In genomic region chr17:82055023-82055964, GRCh38 we compare ENCODE assay signal across 20 cellular contexts. TPM values are rescaled to one million over a fixed set of nuclear protein-coding genes. Genes with fewer than 3 reads are reported as not detected.
DNase-seq lines count a peak whose midpoint lies in the region; ATAC-seq and TF ChIP-seq lines count a peak whose summit lies in the region.
"Had no signal": no experiment of that assay in that cellular context is flagged by ENCODE, and none has a peak within 500 bp of the region (broad histone marks: within the 10 kb centered on the region; RNA-seq: fewer than 3 reads in every experiment).

No MANE protein-coding gene starts in this region.

- H3K4me2 ChIP-seq in neuronal stem cell (ENCODE audit: insufficient read depth, low read length, poor library complexity, severe bottlenecking) = no peak overlapping the region

- no peak overlapping the region for H2BK15ac ChIP-seq in neuronal stem cell (ENCODE audit: low read length)

- H3K18ac ChIP-seq in neuronal stem cell (ENCODE audit: low read length) = peak overlapping the region; percentile 17

- H3K4me1 ChIP-seq in neuronal stem cell (ENCODE audit: control insufficient read depth in 2 of 2, insufficient read depth in 1 of 2, low read depth in 1 of 2, low read length in 2 of 2) (peaks cover 7% of the 10 kb centered on the region in 2 donors), tibial nerve (peaks cover 3 to 39% (median 18%) of the 10 kb centered on the region in 4 donors)
- H3K4me1 ChIP-seq: parathyroid adenoma had no signal

- H3K9ac ChIP-seq in neuronal stem cell (ENCODE audit: low read depth, low read length, poor library complexity) = peak overlapping the region; percentile 70
- H3K9ac ChIP-seq: parathyroid adenoma had no signal

- no peaks in the 10 kb centered on the region for H3K27me3 Mint-ChIP-seq in activated T-cell treated with anti-CD3 and anti-CD28 coated beads, Interleukin-2, amount 50 U/mL, for 24 hours
- H3K27me3 Mint-ChIP-seq in activated T-cell treated with anti-CD3 and anti-CD28 coated beads, Interleukin-2, amount 50 U/mL, for 72 hours (ENCODE audit: low read depth) = no peaks in the 10 kb centered on the region
- no peaks in the 10 kb centered on the region for H3K27me3 Mint-ChIP-seq in activated T-helper 2 cell treated with anti-CD3 and anti-CD28 coated beads, Interferon-gamma antibody, Interleukin-2, Interleukin-4, amounts not matched to agents 10 μg/mL and 5 μg/mL and 100 μg/mL, durations not matched to agents 14 hours and 24 hours and 36 hours (ENCODE audit: low read depth)
- H3K27me3 Mint-ChIP-seq: activated naive CD4-positive, alpha-beta T cell treated with anti-CD3 and anti-CD28 coated beads, Interleukin-2, amount 50 U/mL, for 24 hours; stimulated activated memory B cell treated with anti-CD40 and anti-IgM and Interleukin-4, amounts not matched to agents 10 μg/mL and 1 μg/mL and 100 μg/mL, for 72 hours had no signal

- TF ChIP-seq POLR2A in tibial nerve (IDR thresholded peaks at IDR 0.05) = no peak

- H3K9me3 ChIP-seq in neuronal stem cell (replicated peaks in 1 of 2; ENCODE audit: control insufficient read depth in 2 of 2, insufficient read depth in 1 of 2, low read depth in 1 of 2, low read length in 2 of 2) (no peaks in the 10 kb centered on the region), tibial nerve (no peaks in the 10 kb centered on the region)
- H3K9me3 ChIP-seq: right lobe of liver, thyroid gland had no signal

- no peak overlapping the region for H2AFZ ChIP-seq in neuronal stem cell (ENCODE audit: low read length)
- H2AFZ ChIP-seq: parathyroid adenoma had no signal

- no peak for TF ChIP-seq EP300 in tibial nerve (IDR thresholded peaks at IDR 0.05)

- no peak overlapping the region for H3K14ac ChIP-seq in neuronal stem cell (ENCODE audit: low read length)

- H3K79me1 ChIP-seq in neuronal stem cell (ENCODE audit: low read depth, low read length) = peaks cover 17% of the 10 kb centered on the region

- H4K91ac ChIP-seq in neuronal stem cell (ENCODE audit: low read depth, low read length, poor library complexity) = no peak overlapping the region

- H2BK120ac ChIP-seq in neuronal stem cell (ENCODE audit: low read depth, low read length) = no peak overlapping the region

- WGBS in neuronal stem cell (ENCODE audit: extremely low coverage in 2 of 2, insufficient read length in 2 of 2, insufficient replicate concordance in 1 of 2), 2 donors = no CpG with 5 or more reads among the region's 26 CpGs
- 80 to 83% methylated on average over 21 to 22 of the region's 26 CpGs for WGBS in tibial nerve, 2 donors

- H4K8ac ChIP-seq in neuronal stem cell (ENCODE audit: low read depth, low read length) = peak overlapping the region; percentile 65

- no peak overlapping the region for H3K4me3 Mint-ChIP-seq in activated T-cell treated with anti-CD3 and anti-CD28 coated beads, Interleukin-2, amount 50 U/mL, for 24 hours
- peak overlapping the region in 1 of 2 donors; percentile 17 for H3K4me3 Mint-ChIP-seq in activated T-cell treated with anti-CD3 and anti-CD28 coated beads, Interleukin-2, amount 50 U/mL, for 72 hours
- peak overlapping the region; percentile 39 for H3K4me3 Mint-ChIP-seq in activated T-helper 2 cell treated with anti-CD3 and anti-CD28 coated beads, Interferon-gamma antibody, Interleukin-2, Interleukin-4, amounts not matched to agents 10 μg/mL and 5 μg/mL and 100 μg/mL, durations not matched to agents 14 hours and 24 hours and 36 hours (ENCODE audit: low read depth)
- H3K4me3 Mint-ChIP-seq: activated naive CD4-positive, alpha-beta T cell treated with anti-CD3 and anti-CD28 coated beads, Interleukin-2, amount 50 U/mL, for 24 hours; stimulated activated memory B cell treated with anti-CD40 and anti-IgM and Interleukin-4, amounts not matched to agents 10 μg/mL and 1 μg/mL and 100 μg/mL, for 72 hours had no signal

- no peak overlapping the region for H2BK12ac ChIP-seq in neuronal stem cell (ENCODE audit: low read length)

- intact Hi-C loops in activated T-helper 2 cell treated with anti-CD3 and anti-CD28 coated beads, Interferon-gamma antibody, Interleukin-2, Interleukin-4, amounts not matched to agents 10 μg/mL and 5 μg/mL and 100 μg/mL, durations not matched to agents 14 hours and 24 hours and 36 hours (cut with micrococcal nuclease) = no loop called here

- no peak for TF ChIP-seq CTCF in GM06990 (IDR thresholded peaks at IDR 0.05; ENCODE audit: insufficient read depth, low read length, poor library complexity, severe bottlenecking)
- TF ChIP-seq CTCF in tibial nerve (IDR thresholded peaks at IDR 0.05) = no peak

- no peak overlapping the region for H3K4me3 ChIP-seq in GM06990 (replicated peaks; ENCODE audit: low read depth, low read length)
- H3K4me3 ChIP-seq in neuronal stem cell (ENCODE audit: low read length in 2 of 2) = no peak overlapping the region
- no peak overlapping the region for H3K4me3 ChIP-seq in tibial nerve
- H3K4me3 ChIP-seq: right lobe of liver, thyroid gland had no signal

- peak overlapping the region; percentile 47 for H3K27ac Mint-ChIP-seq in activated T-cell treated with anti-CD3 and anti-CD28 coated beads, Interleukin-2, amount 50 U/mL, for 24 hours
- no peak overlapping the region for H3K27ac Mint-ChIP-seq in activated T-cell treated with anti-CD3 and anti-CD28 coated beads, Interleukin-2, amount 50 U/mL, for 72 hours
- no peak overlapping the region for H3K27ac Mint-ChIP-seq in activated T-helper 2 cell treated with anti-CD3 and anti-CD28 coated beads, Interferon-gamma antibody, Interleukin-2, Interleukin-4, amounts not matched to agents 10 μg/mL and 5 μg/mL and 100 μg/mL, durations not matched to agents 14 hours and 24 hours and 36 hours
- H3K27ac Mint-ChIP-seq: activated naive CD4-positive, alpha-beta T cell treated with anti-CD3 and anti-CD28 coated beads, Interleukin-2, amount 50 U/mL, for 24 hours; H9; stimulated activated memory B cell treated with anti-CD40 and anti-IgM and Interleukin-4, amounts not matched to agents 10 μg/mL and 1 μg/mL and 100 μg/mL, for 72 hours had no signal

- H3K36me3 Mint-ChIP-seq in activated T-cell treated with anti-CD3 and anti-CD28 coated beads, Interleukin-2, amount 50 U/mL, for 24 hours (ENCODE audit: low read depth) = peaks cover 69% of the 10 kb centered on the region
- peaks cover 0 to 2% of the 10 kb centered on the region in 2 donors for H3K36me3 Mint-ChIP-seq in activated T-cell treated with anti-CD3 and anti-CD28 coated beads, Interleukin-2, amount 50 U/mL, for 72 hours (ENCODE audit: insufficient read depth in 2 of 2)
- H3K36me3 Mint-ChIP-seq in activated T-helper 2 cell treated with anti-CD3 and anti-CD28 coated beads, Interferon-gamma antibody, Interleukin-2, Interleukin-4, amounts not matched to agents 10 μg/mL and 5 μg/mL and 100 μg/mL, durations not matched to agents 14 hours and 24 hours and 36 hours (ENCODE audit: low read depth) = peaks cover 22% of the 10 kb centered on the region
- H3K36me3 Mint-ChIP-seq: activated naive CD4-positive, alpha-beta T cell treated with anti-CD3 and anti-CD28 coated beads, Interleukin-2, amount 50 U/mL, for 24 hours had no signal

- H3K36me3 ChIP-seq in GM06990 (ENCODE audit: control insufficient read depth, insufficient read depth, low read length) (peaks cover 34% of the 10 kb centered on the region), neuronal stem cell (replicated peaks in 1 of 2; ENCODE audit: control insufficient read depth in 2 of 2, insufficient read depth in 2 of 2, low read length in 2 of 2) (peaks cover 51 to 76% of the 10 kb centered on the region in 2 donors), tibial nerve (peaks cover 0 to 76% (median 32%) of the 10 kb centered on the region in 3 donors)

- no peak overlapping the region for H3K4ac ChIP-seq in neuronal stem cell (ENCODE audit: low read length)

- H3K9me3 Mint-ChIP-seq in activated T-cell treated with anti-CD3 and anti-CD28 coated beads, Interleukin-2, amount 50 U/mL, for 24 hours = no peaks in the 10 kb centered on the region
- no peaks in the 10 kb centered on the region for H3K9me3 Mint-ChIP-seq in activated T-cell treated with anti-CD3 and anti-CD28 coated beads, Interleukin-2, amount 50 U/mL, for 72 hours
- H3K9me3 Mint-ChIP-seq in activated T-helper 2 cell treated with anti-CD3 and anti-CD28 coated beads, Interferon-gamma antibody, Interleukin-2, Interleukin-4, amounts not matched to agents 10 μg/mL and 5 μg/mL and 100 μg/mL, durations not matched to agents 14 hours and 24 hours and 36 hours = no peaks in the 10 kb centered on the region
- H3K9me3 Mint-ChIP-seq: activated naive CD4-positive, alpha-beta T cell treated with anti-CD3 and anti-CD28 coated beads, Interleukin-2, amount 50 U/mL, for 24 hours; H9; stimulated activated memory B cell treated with anti-CD40 and anti-IgM and Interleukin-4, amounts not matched to agents 10 μg/mL and 1 μg/mL and 100 μg/mL, for 72 hours had no signal

- peaks cover 21% of the 10 kb centered on the region for H3K4me1 Mint-ChIP-seq in activated T-cell treated with anti-CD3 and anti-CD28 coated beads, Interleukin-2, amount 50 U/mL, for 24 hours (ENCODE audit: low read depth)
- peaks cover 19% of the 10 kb centered on the region for H3K4me1 Mint-ChIP-seq in activated T-cell treated with anti-CD3 and anti-CD28 coated beads, Interleukin-2, amount 50 U/mL, for 72 hours (ENCODE audit: low read depth)
- peaks cover 3% of the 10 kb centered on the region for H3K4me1 Mint-ChIP-seq in activated T-helper 2 cell treated with anti-CD3 and anti-CD28 coated beads, Interferon-gamma antibody, Interleukin-2, Interleukin-4, amounts not matched to agents 10 μg/mL and 5 μg/mL and 100 μg/mL, durations not matched to agents 14 hours and 24 hours and 36 hours (ENCODE audit: low read depth)

- H2AK5ac ChIP-seq in neuronal stem cell (ENCODE audit: low read depth, low read length) = no peak overlapping the region

- DNase-seq in activated T-cell treated with anti-CD3 and anti-CD28 coated beads, Interleukin-2, amount 50 U/mL, for 24 hours = no peak
- no peak for DNase-seq in activated T-cell treated with anti-CD3 and anti-CD28 coated beads, Interleukin-2, amount 50 U/mL, for 72 hours
- DNase-seq in GM06990 (ENCODE audit: extremely low read depth, insufficient read length) = peak; percentile 15
- no peak for DNase-seq in activated T-helper 2 cell treated with anti-CD3 and anti-CD28 coated beads, Interferon-gamma antibody, Interleukin-2, Interleukin-4, amounts not matched to agents 10 μg/mL and 5 μg/mL and 100 μg/mL, durations not matched to agents 14 hours and 24 hours and 36 hours (ENCODE audit: low spot score)
- DNase-seq in neuronal stem cell (ENCODE audit: low spot score) = no peak
- DNase-seq in tibial nerve (ENCODE audit: low spot score in 2 of 2) = no peak
- DNase-seq: activated CD4-positive, alpha-beta T cell treated with anti-CD3 and anti-CD28 coated beads, Interleukin-2, amount 50 U/mL, for 4 hours; activated T-cell treated with anti-CD3 and anti-CD28 coated beads, Interleukin-2, amount 50 U/mL, for 48 hours; DMS153; H9; NCI-H1436; NCI-H524 treated with DMSO at 0.1 percent for 48 hours; thyroid gland had no signal

- no peak for ATAC-seq in activated T-cell treated with anti-CD3 and anti-CD28 coated beads, Interleukin-2, amount 50 U/mL, for 72 hours (replicated peaks in 1 of 2)
- ATAC-seq in HG03045 (IDR thresholded peaks at IDR 0.05; ENCODE audit: unreplicated experiment) (no peak), GM21619 (IDR thresholded peaks at IDR 0.05; ENCODE audit: unreplicated experiment) (no peak)
- ATAC-seq: esophagus mucosa; right lobe of liver; stimulated activated memory B cell treated with anti-CD40 and anti-IgM and Interleukin-4, amounts not matched to agents 10 μg/mL and 1 μg/mL and 100 μg/mL, for 72 hours had no signal

- H3K27ac ChIP-seq in neuronal stem cell (replicated peaks; ENCODE audit: low read length) = no peak overlapping the region
- no peak overlapping the region for H3K27ac ChIP-seq in tibial nerve
- H3K27ac ChIP-seq: parathyroid adenoma, right lobe of liver, thyroid gland had no signal

- H3K23ac ChIP-seq in neuronal stem cell (ENCODE audit: low read depth, low read length, poor library complexity) = peak overlapping the region; percentile 73

- H2BK5ac ChIP-seq in neuronal stem cell (ENCODE audit: low read length) = peak overlapping the region; percentile 24

- H3K27me3 ChIP-seq in GM06990 (replicated peaks; ENCODE audit: control insufficient read depth, insufficient read depth, low read length) (no peaks in the 10 kb centered on the region), neuronal stem cell (ENCODE audit: control insufficient read depth in 3 of 3, insufficient read depth in 3 of 3, low read depth in 1 of 3, low read length in 3 of 3) (no peaks in the 10 kb centered on the region), tibial nerve (no peaks in the 10 kb centered on the region)
- H3K27me3 ChIP-seq: right lobe of liver, thyroid gland had no signal

RNA-seq across cellular contexts. Expression of gene GPS1, which starts 3.6 kb away (rescaled TPM):
- 10 to 100 TPM; 55.1 to 73.5 TPM for total RNA-seq in activated T-cell treated with anti-CD3 and anti-CD28 coated beads, Interleukin-2, amount 50 U/mL, for 72 hours
- 103 TPM in 2 replicates for total RNA-seq in activated T-helper 2 cell treated with anti-CD3 and anti-CD28 coated beads, Interferon-gamma antibody, Interleukin-2, Interleukin-4, amounts not matched to agents 10 μg/mL and 5 μg/mL and 100 μg/mL, durations not matched to agents 14 hours and 24 hours and 36 hours
- polyA plus RNA-seq in neuronal stem cell (2013, experiment 1 of 2) = 67.9 TPM
- 66.6 TPM for polyA plus RNA-seq in neuronal stem cell (2013, experiment 2 of 2)
- 100 to 1,000 TPM in 2 of 4 donors, 10 to 100 TPM in 2; 74.9 to 134 (median 92.9) TPM for total RNA-seq in tibial nerve

RNA-seq across cellular contexts. Expression of gene RFNG, which starts 3.7 kb away (rescaled TPM):
- total RNA-seq in activated T-cell treated with anti-CD3 and anti-CD28 coated beads, Interleukin-2, amount 50 U/mL, for 72 hours = 10 to 100 TPM; 31.0 to 42.2 TPM
- 21.8 and 21.9 TPM in 2 replicates for total RNA-seq in activated T-helper 2 cell treated with anti-CD3 and anti-CD28 coated beads, Interferon-gamma antibody, Interleukin-2, Interleukin-4, amounts not matched to agents 10 μg/mL and 5 μg/mL and 100 μg/mL, durations not matched to agents 14 hours and 24 hours and 36 hours
- 25.7 TPM for polyA plus RNA-seq in neuronal stem cell (2013, experiment 1 of 2)
- polyA plus RNA-seq in neuronal stem cell (2013, experiment 2 of 2) = 26.2 TPM
- total RNA-seq in tibial nerve = 10 to 100 TPM; 43.5 to 70.2 (median 64.4) TPM

RNA-seq across cellular contexts. Expression of gene DUS1L, which starts 10.3 kb away (rescaled TPM):
- total RNA-seq in activated T-cell treated with anti-CD3 and anti-CD28 coated beads, Interleukin-2, amount 50 U/mL, for 72 hours = 100 to 1,000 TPM; 109 to 121 TPM
- total RNA-seq in activated T-helper 2 cell treated with anti-CD3 and anti-CD28 coated beads, Interferon-gamma antibody, Interleukin-2, Interleukin-4, amounts not matched to agents 10 μg/mL and 5 μg/mL and 100 μg/mL, durations not matched to agents 14 hours and 24 hours and 36 hours = 154 and 179 TPM in 2 replicates
- polyA plus RNA-seq in neuronal stem cell (2013, experiment 1 of 2) = 33.5 TPM
- polyA plus RNA-seq in neuronal stem cell (2013, experiment 2 of 2) = 31.8 TPM
- 100 to 1,000 TPM in 2 of 4 donors, 10 to 100 TPM in 2; 85.2 to 179 (median 106) TPM for total RNA-seq in tibial nerve

RNA-seq across cellular contexts. Expression of gene DCXR, which starts 17.8 kb away (rescaled TPM):
- 100 to 1,000 TPM; 114 to 125 TPM for total RNA-seq in activated T-cell treated with anti-CD3 and anti-CD28 coated beads, Interleukin-2, amount 50 U/mL, for 72 hours
- 138 and 145 TPM in 2 replicates for total RNA-seq in activated T-helper 2 cell treated with anti-CD3 and anti-CD28 coated beads, Interferon-gamma antibody, Interleukin-2, Interleukin-4, amounts not matched to agents 10 μg/mL and 5 μg/mL and 100 μg/mL, durations not matched to agents 14 hours and 24 hours and 36 hours
- polyA plus RNA-seq in neuronal stem cell (2013, experiment 1 of 2) = 72.9 TPM
- 72.2 TPM for polyA plus RNA-seq in neuronal stem cell (2013, experiment 2 of 2)
- 100 to 1,000 TPM; 236 to 347 (median 269) TPM for total RNA-seq in tibial nerve

RNA-seq across cellular contexts. Expression of gene RAC3, which starts 23.8 kb away (rescaled TPM):
- total RNA-seq in activated T-cell treated with anti-CD3 and anti-CD28 coated beads, Interleukin-2, amount 50 U/mL, for 72 hours = 10 to 100 TPM in 1 of 2 donors, 1 to 10 TPM in 1; 8.5 to 13.1 TPM
- 15.4 and 18.4 TPM in 2 replicates for total RNA-seq in activated T-helper 2 cell treated with anti-CD3 and anti-CD28 coated beads, Interferon-gamma antibody, Interleukin-2, Interleukin-4, amounts not matched to agents 10 μg/mL and 5 μg/mL and 100 μg/mL, durations not matched to agents 14 hours and 24 hours and 36 hours
- 61.3 TPM for polyA plus RNA-seq in neuronal stem cell (2013, experiment 1 of 2)
- 55.7 TPM for polyA plus RNA-seq in neuronal stem cell (2013, experiment 2 of 2)
- total RNA-seq in tibial nerve = 10 to 100 TPM in 1 of 4 donors, 1 to 10 TPM in 3; 2.4 to 14.7 (median 5.4) TPM
